16 cellular contexts compared by ENCODE assay signal in genomic region chr11:7437706-7438105, GRCh38. TPM values are rescaled to one million over a fixed set of nuclear protein-coding genes. Genes with fewer than 3 reads are reported as not detected.
"Had no signal": no experiment of that assay in that cellular context is flagged by ENCODE, and none has a peak within 500 bp of the region (broad histone marks: within the 10 kb centered on the region; RNA-seq: fewer than 3 reads in every experiment).

No MANE protein-coding gene starts in this region.

- H3K4me3 ChIP-seq: gastroesophageal sphincter, pancreas, stomach, thoracic aorta had no signal

- ATAC-seq: activated CD4-positive, CD25-positive, alpha-beta regulatory T cell treated with anti-CD3 and anti-CD28 coated beads, Interleukin-2, amount 50 U/mL, for 24 hours; activated CD8-positive, alpha-beta memory T cell treated with anti-CD3 and anti-CD28 coated beads, Interleukin-2, amount 10 ng/mL, durations not matched to agents 7 days and 5 days; activated naive CD4-positive, alpha-beta T cell treated with anti-CD3 and anti-CD28 coated beads, Interleukin-2, amount 50 U/mL, for 72 hours; gastroesophageal sphincter; left ventricle myocardium superior; pancreas had no signal

- DNase-seq: activated CD4-positive, alpha-beta T cell treated with anti-CD3 and anti-CD28 coated beads, Interleukin-2, amount 50 U/mL, for 4 hours; activated CD8-positive, alpha-beta memory T cell treated with anti-CD3 and anti-CD28 coated beads, Interleukin-2, amount 10 ng/mL, durations not matched to agents 7 days and 5 days; activated effector memory CD4-positive, alpha-beta T cell treated with Interleukin-2 at 50 U/mL for 16 hours; activated T-cell treated with anti-CD3 and anti-CD28 coated beads, Interleukin-2, amount 50 U/mL, for 24 hours; kidney; left ventricle myocardium superior; pancreas; stimulated activated CD4-positive, alpha-beta T cell treated with anti-CD3 and anti-CD28 coated beads, Interleukin-15, amount 100 ng/mL, for 24 hours; stimulated activated CD4-positive, alpha-beta T cell treated with anti-CD3 and anti-CD28 coated beads, Interleukin-4, amount 100 ng/mL, for 24 hours; stomach; T-helper 2 cell had no signal

RNA-seq across cellular contexts. Expression of gene OLFML1, which starts 47.6 kb away (rescaled TPM):
- total RNA-seq: activated CD8-positive, alpha-beta memory T cell treated with anti-CD3 and anti-CD28 coated beads, Interleukin-2, amount 10 ng/mL, durations not matched to agents 7 days and 5 days; activated naive CD4-positive, alpha-beta T cell treated with anti-CD3 and anti-CD28 coated beads, Interleukin-2, amount 50 U/mL, for 72 hours; renal cortical epithelial cell had no signal
